ENCODE assay signal across 17 cellular contexts in genomic region chr7:155921086-155921803, GRCh38.
"Had no signal": no experiment of that assay in that cellular context is flagged by ENCODE, and none has a peak within 500 bp of the region (broad histone marks: within the 10 kb centered on the region; RNA-seq: fewer than 3 reads in every experiment).

No MANE protein-coding gene starts in this region.

- H3K9me3 Mint-ChIP-seq: activated CD4-positive, alpha-beta T cell treated with anti-CD3 and anti-CD28 coated beads, Interleukin-2, amount 10 ng/mL, durations not matched to agents 24 days and 14 days had no signal

- H3K9me3 ChIP-seq: ovary, tibial nerve had no signal

- H3K4me1 ChIP-seq: neural progenitor cell had no signal

- H3K27ac Mint-ChIP-seq: activated CD4-positive, alpha-beta T cell treated with anti-CD3 and anti-CD28 coated beads, Interleukin-2, amount 10 ng/mL, durations not matched to agents 24 days and 14 days; activated CD8-positive, alpha-beta T cell treated with anti-CD3 and anti-CD28 coated beads, Interleukin-2, amount 10 ng/mL, durations not matched to agents 7 days and 5 days; activated naive CD8-positive, alpha-beta T cell treated with anti-CD3 and anti-CD28 coated beads, Interleukin-2, amount 10 ng/mL, durations not matched to agents 7 days and 5 days; stimulated activated naive B cell treated with anti-CD40 and anti-IgM and Interleukin-4, amounts not matched to agents 10 μg/mL and 1 μg/mL and 100 μg/mL, for 72 hours had no signal

- DNase-seq: activated CD4-positive, alpha-beta T cell treated with anti-CD3 and anti-CD28 coated beads, Interleukin-2, amount 10 ng/mL, durations not matched to agents 24 days and 14 days; activated CD4-positive, CD25-positive, alpha-beta regulatory T cell; activated CD8-positive, alpha-beta memory T cell treated with anti-CD3 and anti-CD28 coated beads, Interleukin-2, amount 50 U/mL, for 4 hours; activated CD8-positive, alpha-beta T cell treated with anti-CD3 and anti-CD28 coated beads, Interleukin-2, amount 10 ng/mL, durations not matched to agents 7 days and 5 days; activated gamma-delta T cell treated with Interleukin-2 at 50 U/mL for 16 hours; activated naive CD8-positive, alpha-beta T cell treated with anti-CD3 and anti-CD28 coated beads, Interleukin-2, amount 10 ng/mL, durations not matched to agents 7 days and 5 days; activated T-cell treated with anti-CD3 and anti-CD28 coated beads, Interleukin-2, amount 50 U/mL, for 48 hours; brain microvascular endothelial cell; cerebellar nuclear complex; effector CD8-positive, alpha-beta T cell; foreskin melanocyte; midbrain; ovary; stimulated activated CD4-positive, alpha-beta T cell treated with anti-CD3 and anti-CD28 coated beads, Interleukin-4, amount 100 ng/mL, for 1 hour; stimulated activated naive B cell treated with anti-CD40 and anti-IgM and Interleukin-4, amounts not matched to agents 10 μg/mL and 1 μg/mL and 100 μg/mL, for 72 hours had no signal

- H3K36me3 ChIP-seq: brain microvascular endothelial cell, neural progenitor cell, ovary, tibial nerve had no signal

- H3K27ac ChIP-seq: brain microvascular endothelial cell, neural progenitor cell, ovary, tibial nerve had no signal

- H3K4me3 Mint-ChIP-seq: activated CD4-positive, alpha-beta T cell treated with anti-CD3 and anti-CD28 coated beads, Interleukin-2, amount 10 ng/mL, durations not matched to agents 24 days and 14 days; activated CD8-positive, alpha-beta T cell treated with anti-CD3 and anti-CD28 coated beads, Interleukin-2, amount 10 ng/mL, durations not matched to agents 7 days and 5 days; activated naive CD8-positive, alpha-beta T cell treated with anti-CD3 and anti-CD28 coated beads, Interleukin-2, amount 10 ng/mL, durations not matched to agents 7 days and 5 days; neural progenitor cell; stimulated activated naive B cell treated with anti-CD40 and anti-IgM and Interleukin-4, amounts not matched to agents 10 μg/mL and 1 μg/mL and 100 μg/mL, for 72 hours had no signal

- H3K4me3 ChIP-seq: neural progenitor cell, ovary, tibial nerve had no signal

- H3K4me1 Mint-ChIP-seq: activated CD4-positive, alpha-beta T cell treated with anti-CD3 and anti-CD28 coated beads, Interleukin-2, amount 10 ng/mL, durations not matched to agents 24 days and 14 days; activated naive CD8-positive, alpha-beta T cell treated with anti-CD3 and anti-CD28 coated beads, Interleukin-2, amount 10 ng/mL, durations not matched to agents 7 days and 5 days; stimulated activated naive B cell treated with anti-CD40 and anti-IgM and Interleukin-4, amounts not matched to agents 10 μg/mL and 1 μg/mL and 100 μg/mL, for 72 hours had no signal

- H3K9ac ChIP-seq: neural progenitor cell had no signal

- ATAC-seq: activated CD8-positive, alpha-beta T cell treated with anti-CD3 and anti-CD28 coated beads, Interleukin-2, amount 10 ng/mL, durations not matched to agents 7 days and 5 days; stimulated activated naive B cell treated with anti-CD40 and anti-IgM and Interleukin-4, amounts not matched to agents 10 μg/mL and 1 μg/mL and 100 μg/mL, for 72 hours had no signal

- H3K27me3 Mint-ChIP-seq: activated CD4-positive, alpha-beta T cell treated with anti-CD3 and anti-CD28 coated beads, Interleukin-2, amount 10 ng/mL, durations not matched to agents 24 days and 14 days had no signal

- H3K36me3 Mint-ChIP-seq: activated naive CD8-positive, alpha-beta T cell treated with anti-CD3 and anti-CD28 coated beads, Interleukin-2, amount 10 ng/mL, durations not matched to agents 7 days and 5 days; neural progenitor cell; stimulated activated naive B cell treated with anti-CD40 and anti-IgM and Interleukin-4, amounts not matched to agents 10 μg/mL and 1 μg/mL and 100 μg/mL, for 72 hours had no signal

- H3K27me3 ChIP-seq: brain microvascular endothelial cell, neural progenitor cell, ovary, tibial nerve had no signal

- H3K4me2 ChIP-seq: neural progenitor cell had no signal
